In the genomic region with DNA sequence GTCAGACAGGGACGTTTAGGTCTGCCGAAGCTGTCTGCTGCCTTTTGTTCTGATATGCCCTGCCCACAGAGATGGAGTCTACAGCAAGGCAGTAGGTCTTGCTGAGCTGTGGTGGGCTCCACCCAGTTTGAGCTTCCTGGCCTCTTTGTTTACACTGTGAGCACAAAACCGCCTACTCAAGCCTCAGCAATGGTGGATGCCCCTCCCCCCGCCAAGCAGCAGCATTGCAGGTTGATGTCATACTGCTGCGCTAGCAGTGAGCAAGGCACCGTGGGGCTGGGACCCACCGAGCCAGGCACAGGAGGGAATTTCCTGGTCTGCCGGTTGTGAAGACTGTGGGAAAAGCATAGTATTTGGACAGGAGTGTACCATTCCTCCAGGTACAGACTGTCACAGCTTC, we compare ENCODE assay signal across 7 cellular contexts.
DNase-seq lines count a peak whose midpoint lies in the region; TF ChIP-seq lines count a peak whose summit lies in the region.
"Not testable (repeated sequence)": the region's sequence is repeated elsewhere in the genome, so short reads cannot be mapped to it uniquely, and the experiment has no call there.

No MANE protein-coding gene starts in this region.

- not testable (repeated sequence) for H3K4me3 ChIP-seq in astrocyte of the spinal cord (ENCODE audit: low read depth, low read length); mesenchymal stem cell (ENCODE audit: insufficient read depth in 1 of 2, low read depth in 1 of 2, low read length in 2 of 2)

- not testable (repeated sequence) for H3K14ac ChIP-seq in mesenchymal stem cell (ENCODE audit: low read length in 2 of 2)

- not testable (repeated sequence) for H3K9ac ChIP-seq in mesenchymal stem cell (ENCODE audit: low read length)

- peak overlapping the region in 1 of 2 experiments; percentile 34 for H3K23ac ChIP-seq in mesenchymal stem cell (ENCODE audit: low read length in 2 of 2)

- H4K8ac ChIP-seq in mesenchymal stem cell (ENCODE audit: low read length): peak overlapping the region; percentile 10

- H2BK120ac ChIP-seq in mesenchymal stem cell (ENCODE audit: low read depth, low read length): peak overlapping the region; percentile 19

- not testable (repeated sequence) for H2BK5ac ChIP-seq in mesenchymal stem cell (ENCODE audit: low read depth, low read length, poor library complexity, severe bottlenecking)

- H3K18ac ChIP-seq in mesenchymal stem cell (ENCODE audit: low read depth in 1 of 2, low read length in 2 of 2): not testable (repeated sequence)

- not testable (repeated sequence) for TF ChIP-seq CTCF in astrocyte of the spinal cord (IDR thresholded peaks at IDR 0.05; ENCODE audit: low read depth, low read length)

- not testable (repeated sequence) for H3K36me3 ChIP-seq in mesenchymal stem cell (ENCODE audit: control insufficient read depth in 1 of 2, insufficient read depth in 2 of 2, low read depth in 1 of 2, low read length in 2 of 2)

- H2BK12ac ChIP-seq in mesenchymal stem cell (ENCODE audit: low read length in 2 of 2): peak overlapping the region; percentile 2 to 11

- DNase-seq in DMS53 (lab: John Stamatoyannopoulos, UW): peak; percentile 50
- DNase-seq in HK-2 (ENCODE audit: unreplicated experiment): peak; percentile 36
- DNase-seq in NCI-H69 (lab: John Stamatoyannopoulos, UW): peak; percentile 27
- DNase-seq in SHP77 (lab: John Stamatoyannopoulos, UW): peak; percentile 11 to 46
- DNase-seq in astrocyte of the spinal cord (ENCODE audit: low read depth, low spot score): peak; percentile 67
- DNase-seq in epithelial cell of prostate (ENCODE audit: low read depth, low spot score): not testable (repeated sequence)
- DNase-seq in mesenchymal stem cell: peak; percentile 46

- 71% methylated on average over 8 of the region's 8 CpGs for WGBS in mesenchymal stem cell

- H2AK5ac ChIP-seq in mesenchymal stem cell (ENCODE audit: low read length, severe bottlenecking): not testable (repeated sequence)

- H3K27me3 ChIP-seq in mesenchymal stem cell (ENCODE audit: control insufficient read depth in 1 of 2, insufficient read depth in 1 of 2, low read length in 2 of 2): not testable (repeated sequence)

- in situ Hi-C loops in astrocyte of the spinal cord (cut with HindIII; ENCODE audit: low sequenced_read_pairs): not testable (repeated sequence)

- H4K91ac ChIP-seq in mesenchymal stem cell (ENCODE audit: low read length): peak overlapping the region; percentile 18

- not testable (repeated sequence) for H3K4me1 ChIP-seq in mesenchymal stem cell (ENCODE audit: control insufficient read depth, insufficient read depth, low read depth, low read length)

- H2AFZ ChIP-seq in mesenchymal stem cell (ENCODE audit: low read depth, low read length): not testable (repeated sequence)

- H2BK15ac ChIP-seq in mesenchymal stem cell (ENCODE audit: low read depth, poor library complexity, severe bottlenecking): not testable (repeated sequence)

- H3K4me2 ChIP-seq in mesenchymal stem cell (ENCODE audit: low read length, poor library complexity, severe bottlenecking): not testable (repeated sequence)

- H3K79me1 ChIP-seq in mesenchymal stem cell (replicated peaks; ENCODE audit: low read length, poor library complexity, severe bottlenecking): not testable (repeated sequence)

- H3K27ac ChIP-seq in epithelial cell of prostate: peak overlapping the region; percentile 29
- not testable (repeated sequence) for H3K27ac ChIP-seq in mesenchymal stem cell (ENCODE audit: low read length, poor library complexity, severe bottlenecking)

- H3K9me3 ChIP-seq in mesenchymal stem cell (ENCODE audit: control insufficient read depth, low read length): not testable (repeated sequence)

- not testable (repeated sequence) for H3K4ac ChIP-seq in mesenchymal stem cell (ENCODE audit: low read depth in 1 of 2, low read length in 2 of 2)
